1 cellular context compared by ENCODE assay signal in genomic region chr11:93773045-93773477, GRCh38.
A peak's percentile ranks its signal among the peaks of the same experiment; 100 is the strongest.
TF ChIP-seq lines count a peak whose summit lies in the region.

No MANE protein-coding gene starts in this region.

TF ChIP-seq in HepG2, 621 proteins besides CTCF, POLR2A, EP300 and RAD21 (continued from another document and continues in another):
- TF ChIP-seq KMT2B (CRISPR knock-in tag; IDR thresholded peaks at IDR 0.05), result peak; percentile 76; the same call in 1 of the 2 replicates
- TF ChIP-seq PATZ1 (CRISPR knock-in tag; IDR thresholded peaks at IDR 0.05), result peak; percentile 70; the same call in 1 of the 2 replicates
- TF ChIP-seq NR0B2 (CRISPR knock-in tag; IDR thresholded peaks at IDR 0.05), result no peak
- TF ChIP-seq ZNF891 (CRISPR knock-in tag; IDR thresholded peaks at IDR 0.05), result no peak
- TF ChIP-seq HOMEZ (CRISPR knock-in tag; IDR thresholded peaks at IDR 0.05; ENCODE audit: low read depth), result peak; percentile 72; the same call in 1 of the 2 replicates
- 0 out of 2 replicates have a peak, but pooled peaks have one; percentile 54 for TF ChIP-seq KDM3A (CRISPR knock-in tag; IDR thresholded peaks at IDR 0.05; ENCODE audit: low read depth)
- TF ChIP-seq DPF2 (CRISPR knock-in tag; IDR thresholded peaks at IDR 0.05; ENCODE audit: borderline replicate concordance, low read depth), result peak; percentile 60; the same call in 1 of the 2 replicates
- no peak for TF ChIP-seq RFX3 (CRISPR knock-in tag; IDR thresholded peaks at IDR 0.05)
- TF ChIP-seq ZNF652 (CRISPR knock-in tag; IDR thresholded peaks at IDR 0.05; ENCODE audit: borderline replicate concordance, low read depth), result peak; percentile 70; the same call in 1 of the 2 replicates
- 0 out of 2 replicates have a peak, but pooled peaks have one; percentile 36 for TF ChIP-seq ZSCAN29 (CRISPR knock-in tag; conservative IDR thresholded peaks at IDR 0.05)
- TF ChIP-seq NFATC3 (CRISPR knock-in tag; IDR thresholded peaks at IDR 0.05), result no peak
- no peak for TF ChIP-seq NFAT5 (CRISPR knock-in tag; IDR thresholded peaks at IDR 0.05)
- TF ChIP-seq IRF2 (CRISPR knock-in tag; IDR thresholded peaks at IDR 0.05), result peak; percentile 82
- TF ChIP-seq NR2F6 (IDR thresholded peaks at IDR 0.05), result peak; percentile 77
- peak; percentile 86 for TF ChIP-seq NR2F6 (CRISPR knock-in tag; IDR thresholded peaks at IDR 0.05)
- 0 out of 2 replicates have a peak, but pooled peaks have one; percentile 23 for TF ChIP-seq ZHX1 (CRISPR knock-in tag; IDR thresholded peaks at IDR 0.05; ENCODE audit: low read depth)
- 0 out of 2 replicates have a peak, but pooled peaks have one; percentile 68 for TF ChIP-seq RARG (CRISPR knock-in tag; IDR thresholded peaks at IDR 0.05; ENCODE audit: low read depth)
- no peak for TF ChIP-seq KLF15 (CRISPR knock-in tag; IDR thresholded peaks at IDR 0.05; ENCODE audit: borderline replicate concordance)
- TF ChIP-seq RARA (CRISPR knock-in tag; IDR thresholded peaks at IDR 0.05), result peak; percentile 98
- no peak for TF ChIP-seq FOXP1 (IDR thresholded peaks at IDR 0.05)
- 0 out of 2 replicates have a peak, but pooled peaks have one; percentile 42 for TF ChIP-seq FOXP1 (CRISPR knock-in tag; IDR thresholded peaks at IDR 0.05)
- peak; percentile 80; the same call in 1 of the 2 replicates for TF ChIP-seq FOXO1 (CRISPR knock-in tag; IDR thresholded peaks at IDR 0.05)
- TF ChIP-seq ERF (CRISPR knock-in tag; IDR thresholded peaks at IDR 0.05), result peak; percentile 87
- TF ChIP-seq ZNF430 (CRISPR knock-in tag; IDR thresholded peaks at IDR 0.05), result peak; percentile 93
- 0 out of 2 replicates have a peak, but pooled peaks have one; percentile 67 for TF ChIP-seq ZNF317 (CRISPR knock-in tag; IDR thresholded peaks at IDR 0.05)
- no peak for TF ChIP-seq ZFP37 (CRISPR knock-in tag; IDR thresholded peaks at IDR 0.05; ENCODE audit: borderline replicate concordance)
- TF ChIP-seq ZNF546 (CRISPR knock-in tag; conservative IDR thresholded peaks at IDR 0.05), result no peak
- 0 out of 2 replicates have a peak, but pooled peaks have one; percentile 53 for TF ChIP-seq RFXAP (CRISPR knock-in tag; IDR thresholded peaks at IDR 0.05; ENCODE audit: borderline replicate concordance)
- no peak for TF ChIP-seq ZFP36L1 (CRISPR knock-in tag; IDR thresholded peaks at IDR 0.05)
- no peak for TF ChIP-seq ZNF619 (CRISPR knock-in tag; IDR thresholded peaks at IDR 0.05)
- peak; percentile 56; the same call in 1 of the 2 replicates for TF ChIP-seq ZSCAN21 (CRISPR knock-in tag; IDR thresholded peaks at IDR 0.05; ENCODE audit: borderline replicate concordance)
- TF ChIP-seq RNF2 (conservative IDR thresholded peaks at IDR 0.05; ENCODE audit: low read depth), result no peak
- TF ChIP-seq DDIT3 (CRISPR knock-in tag; IDR thresholded peaks at IDR 0.05), result 0 out of 2 replicates have a peak, but pooled peaks have one; percentile 39
- peak; percentile 67; the same call in 1 of the 2 replicates for TF ChIP-seq ZNF3 (CRISPR knock-in tag; IDR thresholded peaks at IDR 0.05)
- TF ChIP-seq FOSL1 (CRISPR knock-in tag; IDR thresholded peaks at IDR 0.05; ENCODE audit: borderline replicate concordance), result no peak
- TF ChIP-seq ZBTB34 (CRISPR knock-in tag; IDR thresholded peaks at IDR 0.05), result no peak
- TF ChIP-seq ZNF234 (CRISPR knock-in tag; conservative IDR thresholded peaks at IDR 0.05), result no peak
- TF ChIP-seq TBX3 (IDR thresholded peaks at IDR 0.05; ENCODE audit: borderline replicate concordance), result no peak
- peak; percentile 76; the same call in 1 of the 2 replicates for TF ChIP-seq SRY (CRISPR knock-in tag; IDR thresholded peaks at IDR 0.05)
- TF ChIP-seq ZKSCAN5 (CRISPR knock-in tag; IDR thresholded peaks at IDR 0.05), result no peak
- TF ChIP-seq ARNT (IDR thresholded peaks at IDR 0.05), result no peak
- TF ChIP-seq ZNF343 (CRISPR knock-in tag; IDR thresholded peaks at IDR 0.05), result 0 out of 2 replicates have a peak, but pooled peaks have one; percentile 58
- TF ChIP-seq AHR (CRISPR knock-in tag; IDR thresholded peaks at IDR 0.05), result no peak
- TF ChIP-seq SIX1 (CRISPR knock-in tag; IDR thresholded peaks at IDR 0.05; ENCODE audit: borderline replicate concordance), result 0 out of 2 replicates have a peak, but pooled peaks have one; percentile 59
- peak; percentile 70; the same call in 1 of the 2 replicates for TF ChIP-seq ZFX (CRISPR knock-in tag; IDR thresholded peaks at IDR 0.05; ENCODE audit: low read depth)
- peak; percentile 79; the same call in 1 of the 2 replicates for TF ChIP-seq HOXA5 (CRISPR knock-in tag; IDR thresholded peaks at IDR 0.05)
- TF ChIP-seq AGO1 (IDR thresholded peaks at IDR 0.05; ENCODE audit: low read depth, low read length, poor library complexity, severe bottlenecking), result no peak
- 0 out of 2 replicates have a peak, but pooled peaks have one; percentile 57 for TF ChIP-seq SATB2 (CRISPR knock-in tag; IDR thresholded peaks at IDR 0.05)
- TF ChIP-seq DMAP1 (CRISPR knock-in tag; IDR thresholded peaks at IDR 0.05), result no peak
- TF ChIP-seq NCOA5 (CRISPR knock-in tag; IDR thresholded peaks at IDR 0.05), result no peak
- TF ChIP-seq KAT2B (IDR thresholded peaks at IDR 0.05; ENCODE audit: borderline replicate concordance, low read depth, low read length), result peak; percentile 53; the same call in 1 of the 2 replicates
- TF ChIP-seq GFI1 (CRISPR knock-in tag; IDR thresholded peaks at IDR 0.05; ENCODE audit: borderline replicate concordance), result peak; percentile 61
- peak; percentile 79 for TF ChIP-seq ATF2 (CRISPR knock-in tag; IDR thresholded peaks at IDR 0.05)
- TF ChIP-seq ZNF501 (CRISPR knock-in tag; IDR thresholded peaks at IDR 0.05), result peak; percentile 74
- TF ChIP-seq KAT8 (CRISPR knock-in tag; IDR thresholded peaks at IDR 0.05), result peak; percentile 65
